13 cellular contexts compared by ENCODE assay signal in genomic region chr2:15733867-15734765, GRCh38.
DNase-seq lines count a peak whose midpoint lies in the region; ATAC-seq, FAIRE-seq and TF ChIP-seq lines count a peak whose summit lies in the region.
"Had no signal": no experiment of that assay in that cellular context is flagged by ENCODE, and none has a peak within 500 bp of the region (broad histone marks: within the 10 kb centered on the region; RNA-seq: fewer than 3 reads in every experiment).

No MANE protein-coding gene starts in this region.

- DNase-seq in Caki2 (ENCODE audit: low read depth) (peak; percentile 78), RWPE2 (ENCODE audit: low spot score) (no peak), fibroblast of villous mesenchyme (ENCODE audit: low read depth) (peak; percentile 86), neuronal stem cell (ENCODE audit: low spot score) (no peak), D721Med (ENCODE audit: insufficient read length, low spot score) (no peak), AML-193 (lab: John Stamatoyannopoulos, UW) (no peak), MV-4-11 (lab: John Stamatoyannopoulos, UW) (no peak)
- DNase-seq: CD4-positive, alpha-beta memory T cell; NCI-H748 treated with DMSO at 0.1 percent for 48 hours; T-helper 17 cell had no signal

- H3K18ac ChIP-seq in neuronal stem cell (ENCODE audit: low read length): no peak overlapping the region

- H3K36me3 ChIP-seq in RWPE2 (ENCODE audit: low read depth) (no peaks in the 10 kb centered on the region), neuronal stem cell (replicated peaks in 1 of 2; ENCODE audit: control insufficient read depth in 2 of 2, insufficient read depth in 2 of 2, low read length in 2 of 2) (no peaks in the 10 kb centered on the region)
- H3K36me3 ChIP-seq: neutrophil had no signal

- no peak overlapping the region for H3K4me2 ChIP-seq in neuronal stem cell (ENCODE audit: insufficient read depth, low read length, poor library complexity, severe bottlenecking)

- no CpG with 5 or more reads among the region's 11 CpGs for WGBS in neuronal stem cell (ENCODE audit: extremely low coverage in 2 of 2, insufficient read length in 2 of 2, insufficient replicate concordance in 1 of 2), 2 donors

- no peak overlapping the region for H3K9ac ChIP-seq in neuronal stem cell (ENCODE audit: low read depth, low read length, poor library complexity)

- in situ Hi-C loops in Caki2 (cut with HindIII; ENCODE audit: low pct_unique_long_range_greater_than_20kb, low sequenced_read_pairs): no loop called here

- H2BK12ac ChIP-seq in neuronal stem cell (ENCODE audit: low read length): peak overlapping the region; percentile 5

- H2BK5ac ChIP-seq in neuronal stem cell (ENCODE audit: low read length): no peak overlapping the region

- H3K14ac ChIP-seq in neuronal stem cell (ENCODE audit: low read length): no peak overlapping the region

- TF ChIP-seq CTCF in RWPE2 (IDR thresholded peaks at IDR 0.05; ENCODE audit: poor library complexity, severe bottlenecking) (no peak), fibroblast of villous mesenchyme (IDR thresholded peaks at IDR 0.05; ENCODE audit: insufficient read depth, low read depth, low read length) (no peak), D721Med (IDR thresholded peaks at IDR 0.05; ENCODE audit: insufficient read depth, missing control alignments) (no peak)

- H3K79me1 ChIP-seq in neuronal stem cell (ENCODE audit: low read depth, low read length): no peaks in the 10 kb centered on the region

- no peak overlapping the region for H3K23ac ChIP-seq in neuronal stem cell (ENCODE audit: low read depth, low read length, poor library complexity)

- no peak overlapping the region for H2AK5ac ChIP-seq in neuronal stem cell (ENCODE audit: low read depth, low read length)

- H3K4me1 ChIP-seq in RWPE2 (ENCODE audit: insufficient read depth, poor library complexity, severe bottlenecking) (peaks cover 9% of the 10 kb centered on the region), neuronal stem cell (ENCODE audit: control insufficient read depth in 2 of 2, insufficient read depth in 1 of 2, low read depth in 1 of 2, low read length in 2 of 2) (peaks cover 8 to 15% of the 10 kb centered on the region in 2 donors)

- H3K9me3 ChIP-seq in RWPE2 (ENCODE audit: severe bottlenecking) (no peaks in the 10 kb centered on the region), neuronal stem cell (replicated peaks in 1 of 2; ENCODE audit: control insufficient read depth in 2 of 2, insufficient read depth in 1 of 2, low read depth in 1 of 2, low read length in 2 of 2) (no peaks in the 10 kb centered on the region)
- H3K9me3 ChIP-seq: neutrophil had no signal

- no peak overlapping the region for H4K91ac ChIP-seq in neuronal stem cell (ENCODE audit: low read depth, low read length, poor library complexity)

- no peak overlapping the region for H2BK15ac ChIP-seq in neuronal stem cell (ENCODE audit: low read length)

- H3K4me3 ChIP-seq in RWPE2 (ENCODE audit: severe bottlenecking): no peak overlapping the region
- H3K4me3 ChIP-seq in fibroblast of villous mesenchyme (ENCODE audit: low read depth, low read length): no peak overlapping the region
- no peak overlapping the region for H3K4me3 ChIP-seq in neuronal stem cell (ENCODE audit: low read length in 2 of 2)
- H3K4me3 ChIP-seq: K562 had no signal

- H3K27me3 ChIP-seq in RWPE2 (ENCODE audit: insufficient read depth, poor library complexity, severe bottlenecking) (peaks cover 52% of the 10 kb centered on the region), neuronal stem cell (ENCODE audit: control insufficient read depth in 3 of 3, insufficient read depth in 3 of 3, low read depth in 1 of 3, low read length in 3 of 3) (no peaks in the 10 kb centered on the region)

- H3K27ac ChIP-seq in RWPE2 (ENCODE audit: poor library complexity, severe bottlenecking) (no peak overlapping the region), neuronal stem cell (replicated peaks; ENCODE audit: low read length) (no peak overlapping the region)
- H3K27ac ChIP-seq: neutrophil had no signal

- ATAC-seq in RWPE2 (ENCODE audit: low read depth) (0 out of 3 replicates have a peak, but pooled peaks have one; percentile 8), HG03039 (IDR thresholded peaks at IDR 0.05; ENCODE audit: unreplicated experiment) (no peak)
- ATAC-seq: K562, T-helper 17 cell had no signal

- no peak overlapping the region for H4K8ac ChIP-seq in neuronal stem cell (ENCODE audit: low read depth, low read length)

- no peak overlapping the region for H2BK120ac ChIP-seq in neuronal stem cell (ENCODE audit: low read depth, low read length)

- H2AFZ ChIP-seq in neuronal stem cell (ENCODE audit: low read length): peak overlapping the region; percentile 30

- H3K4ac ChIP-seq in neuronal stem cell (ENCODE audit: low read length): no peak overlapping the region

- no peak for FAIRE-seq in D721Med (lab: Jason Lieb, UNC)
- FAIRE-seq: K562 had no signal

Comparison
In these comparisons a context has a peak if more than half of its experiments do, and no peak if none do; other contexts are left out.
1. DNase-seq: peak in Caki2 (single experiment) and fibroblast of villous mesenchyme (single experiment); none in RWPE2 (single experiment), neuronal stem cell (single experiment), D721Med (single experiment), AML-193 (0 of 2) and MV-4-11 (single experiment).